ENCODE assay signal across 8 cellular contexts in genomic region chr6:136791296-136792065, GRCh38. TPM values are rescaled to one million over a fixed set of nuclear protein-coding genes. Genes with fewer than 3 reads are reported as not detected.
DNase-seq lines count a peak whose midpoint lies in the region; ATAC-seq, FAIRE-seq and TF ChIP-seq lines count a peak whose summit lies in the region.

No MANE protein-coding gene starts in this region.

- no peaks in the 10 kb centered on the region for H3K36me3 ChIP-seq in astrocyte (ENCODE audit: insufficient read depth, low read length)
- H3K36me3 ChIP-seq in gastrocnemius medialis, result no peaks in the 10 kb centered on the region

- intact Hi-C loops in gastrocnemius medialis (cut with DNase I; ENCODE audit: low total_unique reads), result loop anchor here (1.0 to 2.0 kb wide), 2 partner anchors 31 to 207 kb away; partner anchors contain the start of gene PEX7

- H3K27ac ChIP-seq in astrocyte (ENCODE audit: low read depth, low read length), result peak overlapping the region; percentile 7
- H3K27ac ChIP-seq in gastrocnemius medialis, result peak overlapping the region; percentile 89 to 97 (median 93)

- DNase-seq in G401 (ENCODE audit: low spot score), result peak; percentile 80
- peak; percentile 55 for DNase-seq in KG1 (lab: John Stamatoyannopoulos, UW)
- peak; percentile 46 for DNase-seq in astrocyte (ENCODE audit: low read depth)
- peak; percentile 41 to 69 for DNase-seq in gastrocnemius medialis
- no peak for DNase-seq in cortex of kidney (lab: John Stamatoyannopoulos, UW)

- H3K4me3 ChIP-seq in astrocyte (ENCODE audit: insufficient read depth, low read depth, low read length) (peak overlapping the region; percentile 83), iPS-11a (ENCODE audit: low read depth, low read length) (peak overlapping the region; percentile 66), gastrocnemius medialis (peak overlapping the region; percentile 69 to 98 (median 84))

- peak; percentile 40 for ATAC-seq in GM21723 (IDR thresholded peaks at IDR 0.05; ENCODE audit: unreplicated experiment)
- peak; percentile 47 to 57 for ATAC-seq in gastrocnemius medialis

- in situ Hi-C loops in G401 (cut with HindIII; ENCODE audit: low sequenced_read_pairs) (no loop called here), gastrocnemius medialis (cut with MboI; ENCODE audit: low sequenced_read_pairs in 4 of 4) (loop anchor here (5.0 to 10.0 kb wide), 3 partner anchors 144 to 149 kb away; no protein-coding TSS in a partner anchor)

- H3K27me3 Mint-ChIP-seq in T-helper 1 cell treated with Interleukin-12 subunit alpha and Interleukin-12 subunit beta and Interleukin-4 antibody, amounts not matched to agents 30 μg/mL and 1 μg/mL, for 36 hours (ENCODE audit: low read depth), result no peaks in the 10 kb centered on the region
- peaks cover 4% of the 10 kb centered on the region for H3K27me3 Mint-ChIP-seq in astrocyte (ENCODE audit: low read depth, unreplicated experiment)

- H3K27me3 ChIP-seq in astrocyte (ENCODE audit: insufficient read depth, low read length) (no peaks in the 10 kb centered on the region), gastrocnemius medialis (no peaks in the 10 kb centered on the region)

- H3K4me1 Mint-ChIP-seq in T-helper 1 cell treated with Interleukin-12 subunit alpha and Interleukin-12 subunit beta and Interleukin-4 antibody, amounts not matched to agents 30 μg/mL and 1 μg/mL, for 36 hours (ENCODE audit: low read depth), result peaks cover 37% of the 10 kb centered on the region
- peaks cover 17% of the 10 kb centered on the region for H3K4me1 Mint-ChIP-seq in astrocyte (ENCODE audit: low read depth, unreplicated experiment)

- no peak for FAIRE-seq in astrocyte (lab: Jason Lieb, UNC)

- peaks cover 37% of the 10 kb centered on the region for H3K79me2 ChIP-seq in astrocyte (ENCODE audit: insufficient read depth, low read length)

- H3K9ac ChIP-seq in astrocyte (ENCODE audit: low read length), result peak overlapping the region; percentile 89

- H3K9me3 ChIP-seq in astrocyte (ENCODE audit: insufficient read depth, low read depth, low read length), result no peaks in the 10 kb centered on the region
- H3K9me3 ChIP-seq in gastrocnemius medialis, result no peaks in the 10 kb centered on the region

- peak; percentile 65 to 66 for TF ChIP-seq POLR2A in gastrocnemius medialis (IDR thresholded peaks at IDR 0.05)

- H3K4me2 ChIP-seq in astrocyte (ENCODE audit: low read length), result peak overlapping the region; percentile 95

- peak overlapping the region; percentile 99 for H3K4me3 Mint-ChIP-seq in T-helper 1 cell treated with Interleukin-12 subunit alpha and Interleukin-12 subunit beta and Interleukin-4 antibody, amounts not matched to agents 30 μg/mL and 1 μg/mL, for 36 hours
- peak overlapping the region; percentile 82 for H3K4me3 Mint-ChIP-seq in astrocyte (ENCODE audit: unreplicated experiment)

- peak overlapping the region; percentile 98 for H3K27ac Mint-ChIP-seq in T-helper 1 cell treated with Interleukin-12 subunit alpha and Interleukin-12 subunit beta and Interleukin-4 antibody, amounts not matched to agents 30 μg/mL and 1 μg/mL, for 36 hours
- peak overlapping the region; percentile 83 for H3K27ac Mint-ChIP-seq in astrocyte (ENCODE audit: unreplicated experiment)

- H3K9me3 Mint-ChIP-seq in T-helper 1 cell treated with Interleukin-12 subunit alpha and Interleukin-12 subunit beta and Interleukin-4 antibody, amounts not matched to agents 30 μg/mL and 1 μg/mL, for 36 hours, result no peaks in the 10 kb centered on the region
- no peaks in the 10 kb centered on the region for H3K9me3 Mint-ChIP-seq in astrocyte (ENCODE audit: unreplicated experiment)

- H4K20me1 ChIP-seq in astrocyte (ENCODE audit: insufficient read depth, low read length), result no peaks in the 10 kb centered on the region

- TF ChIP-seq CTCF in astrocyte (IDR thresholded peaks at IDR 0.05; ENCODE audit: insufficient read depth, low read depth, low read length) (no peak), gastrocnemius medialis (IDR thresholded peaks at IDR 0.05 in 4 of 5, conservative IDR thresholded peaks at IDR 0.05 in 1 of 5) (no peak)

- H3K36me3 Mint-ChIP-seq in T-helper 1 cell treated with Interleukin-12 subunit alpha and Interleukin-12 subunit beta and Interleukin-4 antibody, amounts not matched to agents 30 μg/mL and 1 μg/mL, for 36 hours (ENCODE audit: low read depth), result peaks cover 19% of the 10 kb centered on the region
- H3K36me3 Mint-ChIP-seq in astrocyte (ENCODE audit: low read depth, unreplicated experiment), result no peaks in the 10 kb centered on the region

- H3K4me1 ChIP-seq in astrocyte (ENCODE audit: insufficient read depth, low read length), result peaks cover 17% of the 10 kb centered on the region
- peaks cover 15 to 31% of the 10 kb centered on the region in 2 donors for H3K4me1 ChIP-seq in gastrocnemius medialis

- H2AFZ ChIP-seq in astrocyte (ENCODE audit: low read depth, low read length), result peak overlapping the region; percentile 99

RNA-seq across cellular contexts. Expression of gene MAP3K5, which starts 0.8 kb away (rescaled TPM):
- total RNA-seq in G401 (2014; rRNA removed; shearing (Covaris generic)), result not detected in 2 replicates
- total RNA-seq in astrocyte (1.7 TPM in 2 replicates), gastrocnemius medialis (10 to 100 TPM in 1 of 4 donors, 1 to 10 TPM in 3; 2.9 to 46.9 (median 4.9) TPM)

RNA-seq across cellular contexts. Expression of gene PEX7, which starts 30.9 kb away (rescaled TPM):
- total RNA-seq in G401 (2014; rRNA removed; shearing (Covaris generic)), result 4.6 and 5.8 TPM in 2 replicates
- 4.8 and 6.2 TPM in 2 replicates for total RNA-seq in astrocyte
- total RNA-seq in gastrocnemius medialis, result 10 to 100 TPM in 1 of 4 donors, 1 to 10 TPM in 2, under 1 TPM in 1; 0.32 to 10.6 (median 6.0) TPM
